12 cellular contexts compared by ENCODE assay signal in the genomic region with DNA sequence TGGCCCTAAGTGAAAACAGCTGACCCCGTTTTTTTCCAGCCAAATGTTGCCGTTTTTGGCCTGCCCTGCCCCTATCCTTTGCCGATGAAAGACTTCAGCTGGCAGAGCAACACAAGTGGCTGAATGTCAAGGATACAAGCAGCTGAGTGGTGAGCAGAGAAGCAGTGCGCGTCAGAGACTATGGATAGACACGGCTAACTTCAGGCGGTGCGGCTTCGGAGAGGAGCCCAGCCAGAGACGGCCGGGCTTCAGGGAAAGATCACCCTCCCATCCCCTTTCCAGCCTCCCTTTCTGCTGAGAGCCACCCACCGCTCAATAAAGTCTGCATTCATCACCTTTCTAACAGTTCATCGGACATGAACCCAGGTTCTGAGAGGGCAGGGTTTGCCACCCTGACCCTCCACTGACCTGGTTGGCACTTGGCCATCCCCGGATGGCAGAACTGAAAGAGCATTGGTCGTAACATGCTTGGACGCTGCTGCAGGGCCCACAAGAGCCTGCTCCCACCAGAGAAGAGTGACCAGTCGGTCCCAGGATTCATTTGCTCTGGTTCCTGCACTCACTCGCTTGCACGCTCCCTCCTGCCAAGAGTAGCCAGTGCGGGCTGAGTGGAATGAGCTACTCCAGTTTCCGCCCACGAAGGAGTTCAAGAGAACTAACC.
A peak's percentile ranks its signal among the peaks of the same experiment; 100 is the strongest.
DNase-seq lines count a peak whose midpoint lies in the region; ATAC-seq and TF ChIP-seq lines count a peak whose summit lies in the region.
"Had no signal": no experiment of that assay in that cellular context is flagged by ENCODE, and none has a peak within 500 bp of the region (broad histone marks: within the 10 kb centered on the region; RNA-seq: fewer than 3 reads in every experiment).

No MANE protein-coding gene starts in this region.

- H3K4me3 ChIP-seq in IMR-90 (ENCODE audit: insufficient read depth, low read depth, low read length) (no peak overlapping the region), coronary artery (peak overlapping the region; percentile 57), spleen (peak overlapping the region in 2 of 8 donors; percentile 6 to 35)
- H3K4me3 ChIP-seq: pancreas had no signal

- no peaks in the 10 kb centered on the region for H3K9me1 ChIP-seq in IMR-90 (ENCODE audit: insufficient read depth, low read length)

- H3K27ac ChIP-seq in IMR-90 (ENCODE audit: insufficient read depth, low read length) (no peak overlapping the region), coronary artery (peak overlapping the region; percentile 53 to 86), spleen (peak overlapping the region in 7 of 8 donors; percentile 41 to 74 (median 62))
- H3K27ac ChIP-seq: pancreas had no signal

- no peaks in the 10 kb centered on the region for H3K4me1 ChIP-seq in IMR-90 (ENCODE audit: control insufficient read depth, insufficient read depth, low read length)
- no peaks in the 10 kb centered on the region for H3K4me1 ChIP-seq in spleen
- H3K4me1 ChIP-seq: pancreas had no signal

- no peak for TF ChIP-seq POLR2A in IMR-90 (IDR thresholded peaks at IDR 0.05; ENCODE audit: low read depth, low read length)
- TF ChIP-seq POLR2A in spleen (IDR thresholded peaks at IDR 0.05) = no peak

- 45% methylated on average over 8 of the region's 22 CpGs; no CpG with 5 or more reads in 1 of the 2 experiments for WGBS in IMR-90 (ENCODE audit: extremely low coverage in 2 of 2, insufficient read length in 1 of 2), 2 experiments
- WGBS in spleen, 5 donors = 68 to 79% (median 71%) methylated on average over 13 to 22 of the region's 22 CpGs

- H2AFZ ChIP-seq in IMR-90 (replicated peaks; ENCODE audit: low read length, poor library complexity) = no peak overlapping the region

- no peaks in the 10 kb centered on the region for H3K79me1 ChIP-seq in IMR-90 (ENCODE audit: low read depth in 1 of 2, low read length in 2 of 2)

- TF ChIP-seq RAD21 in IMR-90 (IDR thresholded peaks at IDR 0.05; ENCODE audit: low read length) = no peak

- no peak overlapping the region for H2BK20ac ChIP-seq in IMR-90 (ENCODE audit: low read depth, low read length)

- no peak overlapping the region for H3K23ac ChIP-seq in IMR-90 (ENCODE audit: low read depth, low read length)

- no peak overlapping the region for H3K4ac ChIP-seq in IMR-90 (ENCODE audit: low read depth, low read length)

- H2AK5ac ChIP-seq in IMR-90 (ENCODE audit: low read depth, low read length) = no peak overlapping the region

- intact Hi-C loops in IMR-90 (cut with micrococcal nuclease) (no loop called here), spleen (cut with DNase I; ENCODE audit: low total_unique reads) (no loop called here)

- H4K5ac ChIP-seq in IMR-90 (ENCODE audit: low read depth, low read length) = no peak overlapping the region

- peak overlapping the region; percentile 36; the same call in 1 of the 2 replicates for H3K4me2 ChIP-seq in IMR-90 (ENCODE audit: low read depth, low read length)

- POLR2A ChIA-PET in IMR-90 (lab: Charles Lee; ENCODE audit: unreplicated experiment) = no interaction called here

- H3K27me3 ChIP-seq in IMR-90 (ENCODE audit: control insufficient read depth, insufficient read depth, low read length) = no peaks in the 10 kb centered on the region; the same call in 1 of the 2 replicates
- H3K27me3 ChIP-seq in spleen (replicated peaks in 1 of 7) = no peaks in the 10 kb centered on the region

- no TSS peak for BruUV-seq in IMR-90 (replicated peaks; lab: Mats Ljungman, UMichigan)

- H4K20me1 ChIP-seq in IMR-90 (ENCODE audit: insufficient read depth, low read length) = no peaks in the 10 kb centered on the region

- no peak overlapping the region for H2BK15ac ChIP-seq in IMR-90 (ENCODE audit: low read depth, low read length)

- H3K9ac ChIP-seq in IMR-90 (ENCODE audit: low read depth, low read length) = no peak overlapping the region

- no peak overlapping the region for H4K91ac ChIP-seq in IMR-90 (ENCODE audit: insufficient read depth, low read depth, low read length)

- no peak overlapping the region for H2BK120ac ChIP-seq in IMR-90 (ENCODE audit: low read depth, low read length)

- CTCF ChIA-PET in IMR-90 (lab: Yijun Ruan, JAX) = no interaction called here

- no peak overlapping the region for H3K14ac ChIP-seq in IMR-90 (replicated peaks; ENCODE audit: low read depth, low read length)

- no peak for ATAC-seq in IMR-90 (ENCODE audit: low read depth)
- ATAC-seq in left lobe of liver = peak; percentile 88

- no peak overlapping the region for H2BK5ac ChIP-seq in IMR-90 (ENCODE audit: low read depth, low read length, poor library complexity, severe bottlenecking)

- TF ChIP-seq CTCF in IMR-90 (conservative IDR thresholded peaks at IDR 0.05; ENCODE audit: low read depth, low read length) = no peak
- TF ChIP-seq CTCF in coronary artery (IDR thresholded peaks at IDR 0.05) = no peak
- no peak for TF ChIP-seq CTCF in spleen (IDR thresholded peaks at IDR 0.05 in 8 of 11, conservative IDR thresholded peaks at IDR 0.05 in 3 of 11)

- no peak overlapping the region for H2AK9ac ChIP-seq in IMR-90 (replicated peaks; ENCODE audit: low read depth, low read length, poor library complexity)

- dilution Hi-C loops in IMR-90 (cut with HindIII; ENCODE audit: low sequenced_read_pairs, unreplicated experiment) = no loop called here

- DNase-seq in IMR-90 (peak; percentile 16), coronary artery (ENCODE audit: low spot score) (peak; percentile 81), left lobe of liver (ENCODE audit: low spot score) (peak; percentile 82), spleen (no peak), GM19240 (ENCODE audit: insufficient read length, low spot score) (no peak), T-helper 1 cell (no peak)
- no peak for DNase-seq in stimulated activated CD4-positive, alpha-beta T cell treated with anti-CD3 and anti-CD28 coated beads, Interleukin-2, amount 100 ng/mL, for 24 hours
- no peak for DNase-seq in activated CD4-positive, CD25-positive, alpha-beta regulatory T cell treated with anti-CD3 and anti-CD28 coated beads, Interleukin-2, amount 50 U/mL, for 72 hours
- DNase-seq: activated CD8-positive, alpha-beta memory T cell treated with anti-CD3 and anti-CD28 coated beads for 24 hours; Calu3; NCI-H1436; pancreas had no signal

- no peak overlapping the region for H3K56ac ChIP-seq in IMR-90 (ENCODE audit: extremely low read depth, insufficient read depth, low read length)

- H3K36me3 ChIP-seq in IMR-90 (ENCODE audit: control insufficient read depth, insufficient read depth, low read length) (no peaks in the 10 kb centered on the region), spleen (no peaks in the 10 kb centered on the region)
- H3K36me3 ChIP-seq: pancreas had no signal

- H3K9me3 ChIP-seq in IMR-90 (ENCODE audit: control insufficient read depth, insufficient read depth, low read length) (no peaks in the 10 kb centered on the region), spleen (peaks cover 0 to 5% (median 0%) of the 10 kb centered on the region in 8 donors)
- H3K9me3 ChIP-seq: pancreas had no signal

- in situ Hi-C loops in IMR-90 (cut with MboI; ENCODE audit: low sequenced_read_pairs) = no loop called here

- H3K18ac ChIP-seq in IMR-90 (ENCODE audit: low read depth, low read length) = no peak overlapping the region

- H4K8ac ChIP-seq in IMR-90 (ENCODE audit: low read depth in 2 of 2, low read length in 2 of 2) = no peak overlapping the region

TF ChIP-seq in IMR-90, 13 proteins besides CTCF, POLR2A, EP300 and RAD21:
- no peak for TF ChIP-seq FOS (IDR thresholded peaks at IDR 0.05; ENCODE audit: low read depth, low read length)
- TF ChIP-seq SMC3 (IDR thresholded peaks at IDR 0.05; ENCODE audit: low read depth, low read length) = no peak
- TF ChIP-seq RFX5 (IDR thresholded peaks at IDR 0.05; ENCODE audit: low read depth, low read length) = no peak
- TF ChIP-seq MAZ (IDR thresholded peaks at IDR 0.05; ENCODE audit: borderline replicate concordance, low read depth, low read length) = no peak
- TF ChIP-seq NFE2L2 (IDR thresholded peaks at IDR 0.05; ENCODE audit: low read depth, low read length) = no peak
- no peak for TF ChIP-seq CHD1 (IDR thresholded peaks at IDR 0.05; ENCODE audit: low read depth, low read length)
- no peak for TF ChIP-seq CEBPB (IDR thresholded peaks at IDR 0.05; ENCODE audit: low read depth, low read length)
- TF ChIP-seq RCOR1 (IDR thresholded peaks at IDR 0.05; ENCODE audit: insufficient replicate concordance, low read length) = no peak
- TF ChIP-seq MXI1 (IDR thresholded peaks at IDR 0.05; ENCODE audit: borderline replicate concordance, low read depth, low read length) = no peak
- TF ChIP-seq MAFK (IDR thresholded peaks at IDR 0.05; ENCODE audit: low read depth, low read length) = no peak
- TF ChIP-seq, protein P1, sequence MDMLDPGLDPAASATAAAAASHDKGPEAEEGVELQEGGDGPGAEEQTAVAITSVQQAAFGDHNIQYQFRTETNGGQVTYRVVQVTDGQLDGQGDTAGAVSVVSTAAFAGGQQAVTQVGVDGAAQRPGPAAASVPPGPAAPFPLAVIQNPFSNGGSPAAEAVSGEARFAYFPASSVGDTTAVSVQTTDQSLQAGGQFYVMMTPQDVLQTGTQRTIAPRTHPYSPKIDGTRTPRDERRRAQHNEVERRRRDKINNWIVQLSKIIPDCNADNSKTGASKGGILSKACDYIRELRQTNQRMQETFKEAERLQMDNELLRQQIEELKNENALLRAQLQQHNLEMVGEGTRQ (IDR thresholded peaks at IDR 0.05; ENCODE audit: low read depth, low read length) = no peak
TF ChIP-seq in IMR-90: peak in this region for 0.

Comparison
In these comparisons a context has a peak if more than half of its experiments do, and no peak if none do; other contexts are left out.
1. DNase-seq: peak in IMR-90 (single experiment), coronary artery (single experiment) and left lobe of liver (single experiment); none in spleen (single experiment), stimulated activated CD4-positive, alpha-beta T cell treated with anti-CD3 and anti-CD28 coated beads, Interleukin-2, amount 100 ng/mL, for 24 hours (0 of 2), activated CD4-positive, CD25-positive, alpha-beta regulatory T cell treated with anti-CD3 and anti-CD28 coated beads, Interleukin-2, amount 50 U/mL, for 72 hours (single experiment), GM19240 (single experiment) and T-helper 1 cell (0 of 5).